ENCODE assay signal across 1 cellular context in genomic region chr21:33976980-33977720, GRCh38.
A peak's percentile ranks its signal among the peaks of the same experiment; 100 is the strongest.
TF ChIP-seq lines count a peak whose summit lies in the region.

No MANE protein-coding gene starts in this region.

TF ChIP-seq in K562, 482 proteins besides CTCF, POLR2A, EP300 and RAD21 (continued from another document and continues in another):
- TF ChIP-seq MBD2 (IDR thresholded peaks at IDR 0.05; ENCODE audit: borderline replicate concordance, low read depth) (no peak), SMAD1 (IDR thresholded peaks at IDR 0.05; ENCODE audit: low read depth, low read length, partially characterized antibody) (no peak), E2F8 (IDR thresholded peaks at IDR 0.05; ENCODE audit: low read depth, partially characterized antibody) (no peak), HMGN3 (IDR thresholded peaks at IDR 0.05; ENCODE audit: borderline replicate concordance, extremely low read depth, insufficient read length, low read depth, low read length) (no peak), GATA2 (CRISPR knock-in tag; IDR thresholded peaks at IDR 0.05) (no peak), SIN3A (IDR thresholded peaks at IDR 0.05; ENCODE audit: borderline replicate concordance in 2 of 2, control insufficient read depth in 1 of 2, low read depth in 2 of 2, low read length in 2 of 2) (no peak), MTA1 (IDR thresholded peaks at IDR 0.05; ENCODE audit: borderline replicate concordance) (0 out of 2 replicates have a peak, but pooled peaks have one; percentile 3), FOXO4 (CRISPR knock-in tag; IDR thresholded peaks at IDR 0.05) (no peak), DMBX1 (CRISPR knock-in tag; IDR thresholded peaks at IDR 0.05; ENCODE audit: borderline replicate concordance) (peak; percentile 69; the same call in 1 of the 2 replicates), FOSL1 (tag; conservative IDR thresholded peaks at IDR 0.05) (peak; percentile 55; the same call in 1 of the 2 replicates), PPARD (CRISPR knock-in tag; IDR thresholded peaks at IDR 0.05) (no peak), ZNF436 (CRISPR knock-in tag; IDR thresholded peaks at IDR 0.05) (no peak), TFAM (CRISPR knock-in tag; conservative IDR thresholded peaks at IDR 0.05) (no peak), RERE (CRISPR knock-in tag; IDR thresholded peaks at IDR 0.05; ENCODE audit: borderline replicate concordance) (no peak), BRD4 (IDR thresholded peaks at IDR 0.05) (no peak), MAX (CRISPR knock-in tag; IDR thresholded peaks at IDR 0.05) (no peak), ZMIZ1 (IDR thresholded peaks at IDR 0.05; ENCODE audit: low read depth in 2 of 2, low read length in 2 of 2) (no peak), ZNF133 (CRISPR knock-in tag; IDR thresholded peaks at IDR 0.05) (no peak), IRF9 (tag; IDR thresholded peaks at IDR 0.05) (no peak), ZBTB2 (IDR thresholded peaks at IDR 0.05) (no peak), HEY1 (CRISPR knock-in tag; IDR thresholded peaks at IDR 0.05; ENCODE audit: borderline replicate concordance) (no peak), NFE2L1 (tag; IDR thresholded peaks at IDR 0.05; ENCODE audit: borderline replicate concordance, low read depth) (no peak), ZNF311 (CRISPR knock-in tag; IDR thresholded peaks at IDR 0.05) (0 out of 2 replicates have a peak, but pooled peaks have one; percentile 15), SNAPC5 (CRISPR knock-in tag; IDR thresholded peaks at IDR 0.05) (no peak), YY1 (IDR thresholded peaks at IDR 0.05; ENCODE audit: borderline replicate concordance in 1 of 3, control insufficient read depth in 1 of 3, extremely low read depth in 1 of 3, insufficient read depth in 3 of 3, insufficient read length in 1 of 3, insufficient replicate concordance in 2 of 3, low read depth in 1 of 3, low read length in 2 of 3) (no peak), RAD51 (IDR thresholded peaks at IDR 0.05; ENCODE audit: borderline replicate concordance, low read depth) (no peak), NR2C2 (CRISPR knock-in tag; IDR thresholded peaks at IDR 0.05) (no peak), NR2C2 (tag; IDR thresholded peaks at IDR 0.05) (peak; percentile 24; the same call in 1 of the 2 replicates), CBX8 (IDR thresholded peaks at IDR 0.05; ENCODE audit: borderline replicate concordance, extremely low read depth, low read depth, low read length, poor library complexity, severe bottlenecking) (no peak), CBX1 (IDR thresholded peaks at IDR 0.05; ENCODE audit: low read depth) (no peak), ZEB2 (IDR thresholded peaks at IDR 0.05) (no peak)
- TF ChIP-seq, protein P1, sequence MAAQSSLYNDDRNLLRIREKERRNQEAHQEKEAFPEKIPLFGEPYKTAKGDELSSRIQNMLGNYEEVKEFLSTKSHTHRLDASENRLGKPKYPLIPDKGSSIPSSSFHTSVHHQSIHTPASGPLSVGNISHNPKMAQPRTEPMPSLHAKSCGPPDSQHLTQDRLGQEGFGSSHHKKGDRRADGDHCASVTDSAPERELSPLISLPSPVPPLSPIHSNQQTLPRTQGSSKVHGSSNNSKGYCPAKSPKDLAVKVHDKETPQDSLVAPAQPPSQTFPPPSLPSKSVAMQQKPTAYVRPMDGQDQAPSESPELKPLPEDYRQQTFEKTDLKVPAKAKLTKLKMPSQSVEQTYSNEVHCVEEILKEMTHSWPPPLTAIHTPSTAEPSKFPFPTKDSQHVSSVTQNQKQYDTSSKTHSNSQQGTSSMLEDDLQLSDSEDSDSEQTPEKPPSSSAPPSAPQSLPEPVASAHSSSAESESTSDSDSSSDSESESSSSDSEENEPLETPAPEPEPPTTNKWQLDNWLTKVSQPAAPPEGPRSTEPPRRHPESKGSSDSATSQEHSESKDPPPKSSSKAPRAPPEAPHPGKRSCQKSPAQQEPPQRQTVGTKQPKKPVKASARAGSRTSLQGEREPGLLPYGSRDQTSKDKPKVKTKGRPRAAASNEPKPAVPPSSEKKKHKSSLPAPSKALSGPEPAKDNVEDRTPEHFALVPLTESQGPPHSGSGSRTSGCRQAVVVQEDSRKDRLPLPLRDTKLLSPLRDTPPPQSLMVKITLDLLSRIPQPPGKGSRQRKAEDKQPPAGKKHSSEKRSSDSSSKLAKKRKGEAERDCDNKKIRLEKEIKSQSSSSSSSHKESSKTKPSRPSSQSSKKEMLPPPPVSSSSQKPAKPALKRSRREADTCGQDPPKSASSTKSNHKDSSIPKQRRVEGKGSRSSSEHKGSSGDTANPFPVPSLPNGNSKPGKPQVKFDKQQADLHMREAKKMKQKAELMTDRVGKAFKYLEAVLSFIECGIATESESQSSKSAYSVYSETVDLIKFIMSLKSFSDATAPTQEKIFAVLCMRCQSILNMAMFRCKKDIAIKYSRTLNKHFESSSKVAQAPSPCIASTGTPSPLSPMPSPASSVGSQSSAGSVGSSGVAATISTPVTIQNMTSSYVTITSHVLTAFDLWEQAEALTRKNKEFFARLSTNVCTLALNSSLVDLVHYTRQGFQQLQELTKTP (IDR thresholded peaks at IDR 0.05; ENCODE audit: low read depth in 1 of 2, partially characterized antibody in 2 of 2): no peak
- TF ChIP-seq, protein P2, sequence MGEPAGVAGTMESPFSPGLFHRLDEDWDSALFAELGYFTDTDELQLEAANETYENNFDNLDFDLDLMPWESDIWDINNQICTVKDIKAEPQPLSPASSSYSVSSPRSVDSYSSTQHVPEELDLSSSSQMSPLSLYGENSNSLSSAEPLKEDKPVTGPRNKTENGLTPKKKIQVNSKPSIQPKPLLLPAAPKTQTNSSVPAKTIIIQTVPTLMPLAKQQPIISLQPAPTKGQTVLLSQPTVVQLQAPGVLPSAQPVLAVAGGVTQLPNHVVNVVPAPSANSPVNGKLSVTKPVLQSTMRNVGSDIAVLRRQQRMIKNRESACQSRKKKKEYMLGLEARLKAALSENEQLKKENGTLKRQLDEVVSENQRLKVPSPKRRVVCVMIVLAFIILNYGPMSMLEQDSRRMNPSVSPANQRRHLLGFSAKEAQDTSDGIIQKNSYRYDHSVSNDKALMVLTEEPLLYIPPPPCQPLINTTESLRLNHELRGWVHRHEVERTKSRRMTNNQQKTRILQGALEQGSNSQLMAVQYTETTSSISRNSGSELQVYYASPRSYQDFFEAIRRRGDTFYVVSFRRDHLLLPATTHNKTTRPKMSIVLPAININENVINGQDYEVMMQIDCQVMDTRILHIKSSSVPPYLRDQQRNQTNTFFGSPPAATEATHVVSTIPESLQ (CRISPR knock-in tag; IDR thresholded peaks at IDR 0.05): no peak
